Comparison of ENCODE assay signal across 9 cellular contexts in genomic region chr6:6856538-6857523, GRCh38.
DNase-seq lines count a peak whose midpoint lies in the region; ATAC-seq, FAIRE-seq and TF ChIP-seq lines count a peak whose summit lies in the region.
"Had no signal": no experiment of that assay in that cellular context is flagged by ENCODE, and none has a peak within 500 bp of the region (broad histone marks: within the 10 kb centered on the region; RNA-seq: fewer than 3 reads in every experiment).

No MANE protein-coding gene starts in this region.

- 42% methylated on average over 23 of the region's 23 CpGs for WGBS in hepatocyte (ENCODE audit: low lambda C conversion rate, missing lambda C conversion rate)

- peaks cover 0 to 6% (median 4%) of the 10 kb centered on the region in 3 donors for H3K27me3 Mint-ChIP-seq in immature natural killer cell (ENCODE audit: low read depth in 3 of 3)

- no peak overlapping the region for H3K4me3 Mint-ChIP-seq in immature natural killer cell

- no peaks in the 10 kb centered on the region for H3K9me3 ChIP-seq in hepatocyte (ENCODE audit: low read depth)
- H3K9me3 ChIP-seq: SJSA1 had no signal

- peak overlapping the region; percentile 75 for H3K27ac ChIP-seq in hepatocyte
- H3K27ac ChIP-seq: SJSA1 had no signal

- no peaks in the 10 kb centered on the region for H3K79me2 ChIP-seq in hepatocyte

- H3K27me3 ChIP-seq in hepatocyte: no peaks in the 10 kb centered on the region
- H3K27me3 ChIP-seq: SJSA1 had no signal

- no peaks in the 10 kb centered on the region for H3K9me3 Mint-ChIP-seq in immature natural killer cell

- H4K20me1 ChIP-seq in hepatocyte (ENCODE audit: insufficient read depth, poor library complexity, severe bottlenecking): no peaks in the 10 kb centered on the region

- no peak overlapping the region for H3K4me3 ChIP-seq in hepatocyte
- H3K4me3 ChIP-seq: SJSA1 had no signal

- peak; percentile 81 for ATAC-seq in HG02642 (IDR thresholded peaks at IDR 0.05; ENCODE audit: poor library complexity, unreplicated experiment)

- H3K27ac Mint-ChIP-seq in immature natural killer cell: no peak overlapping the region

- peak; percentile 56 for FAIRE-seq in GM12892 (lab: Jason Lieb, UNC)

- peak; percentile 35 for DNase-seq in GM12892 (ENCODE audit: insufficient read length)
- DNase-seq in NCI-H69 (lab: John Stamatoyannopoulos, UW): peak; percentile 56
- DNase-seq in activated effector memory CD4-positive, alpha-beta T cell treated with anti-CD3 and anti-CD28 coated beads, Interleukin-2, amount 50 U/mL, for 16 hours: peak; percentile 74
- peak; percentile 76 for DNase-seq in hepatocyte (ENCODE audit: low spot score)
- DNase-seq in stimulated activated CD4-positive, alpha-beta T cell treated with anti-CD3 and anti-CD28 coated beads, Interleukin-12 subunit alpha, Interleukin-12 subunit beta, amount 100 ng/mL, for 4 hours: peak; percentile 40
- no peak for DNase-seq in immature natural killer cell
- DNase-seq in HUDEP-2 (lab: John Stamatoyannopoulos, UW; ENCODE audit: unreplicated experiment in 76 of 76): no peak

- no peaks in the 10 kb centered on the region for H3K9me2 ChIP-seq in hepatocyte (replicated peaks; ENCODE audit: insufficient read depth)

- no peaks in the 10 kb centered on the region for H3K36me3 Mint-ChIP-seq in immature natural killer cell

- peak; percentile 84 for TF ChIP-seq POLR2A in GM12892 (IDR thresholded peaks at IDR 0.05; ENCODE audit: low read depth, low read length)

- no peak for TF ChIP-seq CTCF in hepatocyte (IDR thresholded peaks at IDR 0.05; ENCODE audit: poor library complexity)

- peaks cover 4% of the 10 kb centered on the region for H3K4me1 ChIP-seq in hepatocyte (ENCODE audit: insufficient read depth)
- H3K4me1 ChIP-seq: SJSA1 had no signal

- H3K4me1 Mint-ChIP-seq in immature natural killer cell: peaks cover 8 to 9% of the 10 kb centered on the region in 2 donors

- H3K36me3 ChIP-seq in hepatocyte (replicated peaks; ENCODE audit: insufficient read depth, low read depth): no peaks in the 10 kb centered on the region
- H3K36me3 ChIP-seq: SJSA1 had no signal

- H3K4me2 ChIP-seq in hepatocyte: peak overlapping the region; percentile 55

- peak overlapping the region; percentile 9 for H2AFZ ChIP-seq in hepatocyte

Comparison
In these comparisons a context has a peak if more than half of its experiments do, and no peak if none do; other contexts are left out.
1. DNase-seq: peak in GM12892 (single experiment), NCI-H69 (single experiment), activated effector memory CD4-positive, alpha-beta T cell treated with anti-CD3 and anti-CD28 coated beads, Interleukin-2, amount 50 U/mL, for 16 hours (single experiment), hepatocyte (single experiment) and stimulated activated CD4-positive, alpha-beta T cell treated with anti-CD3 and anti-CD28 coated beads, Interleukin-12 subunit alpha, Interleukin-12 subunit beta, amount 100 ng/mL, for 4 hours (single experiment); none in immature natural killer cell (0 of 3) and HUDEP-2 (0 of 76).